14 cellular contexts compared by ENCODE assay signal in the genomic region with DNA sequence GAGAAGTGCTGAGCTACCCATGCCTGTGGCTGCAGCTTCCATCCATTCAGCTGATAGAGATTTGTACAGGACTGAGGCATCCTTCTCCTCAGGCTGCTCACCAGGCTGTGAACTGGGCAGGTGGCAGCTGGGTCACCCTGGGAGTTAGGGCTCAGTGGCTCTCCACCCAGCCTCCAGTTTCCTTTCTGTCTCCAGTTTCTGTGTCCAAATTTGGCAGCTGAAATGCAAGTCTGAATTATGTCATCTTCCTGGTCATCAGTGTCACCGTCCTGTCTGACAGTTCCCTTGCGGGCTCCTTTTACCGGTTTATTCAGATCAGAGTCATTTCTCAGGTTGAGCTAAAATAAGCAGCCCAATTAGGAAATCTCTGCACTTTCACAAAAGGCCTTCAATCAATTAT.
DNase-seq lines count a peak whose midpoint lies in the region; ATAC-seq and TF ChIP-seq lines count a peak whose summit lies in the region.
"Had no signal": no experiment of that assay in that cellular context is flagged by ENCODE, and none has a peak within 500 bp of the region (broad histone marks: within the 10 kb centered on the region; RNA-seq: fewer than 3 reads in every experiment).

No MANE protein-coding gene starts in this region.

- intact Hi-C loops in activated CD4-positive, alpha-beta T cell treated with anti-CD3 and anti-CD28 coated beads, Interleukin-2, amount 10 ng/mL, durations not matched to agents 24 days and 14 days (cut with micrococcal nuclease): no loop called here
- intact Hi-C loops in left cardiac atrium (cut with DNase I) (no loop called here), right cardiac atrium (cut with DNase I) (no loop called here)

- peaks cover 11 to 26% (median 23%) of the 10 kb centered on the region in 10 experiments for H3K4me1 ChIP-seq in BLaER1 treated with 17β-estradiol and CSF1 and Interleukin-3, amounts not matched to agents 10 nM and 100 nM
- no peaks in the 10 kb centered on the region for H3K4me1 ChIP-seq in GM23338 (ENCODE audit: insufficient read depth)
- no peaks in the 10 kb centered on the region for H3K4me1 ChIP-seq in right cardiac atrium (ENCODE audit: control insufficient read depth, insufficient read depth, low read length)
- H3K4me1 ChIP-seq: right lobe of liver, testis had no signal

- H3K9me3 Mint-ChIP-seq in GM23338: peaks cover 2% of the 10 kb centered on the region; the same call in 1 of the 3 replicates
- H3K9me3 Mint-ChIP-seq in activated CD4-positive, alpha-beta T cell treated with anti-CD3 and anti-CD28 coated beads, Interleukin-2, amount 10 ng/mL, durations not matched to agents 24 days and 14 days: no peaks in the 10 kb centered on the region

- no peaks in the 10 kb centered on the region for H4K20me1 ChIP-seq in BLaER1 treated with 17β-estradiol and CSF1 and Interleukin-3, amounts not matched to agents 10 nM and 100 nM
- no peaks in the 10 kb centered on the region for H4K20me1 ChIP-seq in GM23338 (replicated peaks; ENCODE audit: insufficient read depth)

- no peaks in the 10 kb centered on the region for H3K27me3 Mint-ChIP-seq in GM23338 (ENCODE audit: insufficient read depth, low read depth, poor library complexity)
- peaks cover 3% of the 10 kb centered on the region for H3K27me3 Mint-ChIP-seq in activated CD4-positive, alpha-beta T cell treated with anti-CD3 and anti-CD28 coated beads, Interleukin-2, amount 10 ng/mL, durations not matched to agents 24 days and 14 days

- H3K4me3 ChIP-seq in BLaER1 treated with 17β-estradiol and CSF1 and Interleukin-3, amounts not matched to agents 10 nM and 100 nM: no peak overlapping the region
- H3K4me3 ChIP-seq in GM23338: no peak overlapping the region
- H3K4me3 ChIP-seq in right cardiac atrium (ENCODE audit: low read length): no peak overlapping the region
- H3K4me3 ChIP-seq: A549, right lobe of liver, testis had no signal

- no peak overlapping the region for H3K4me3 Mint-ChIP-seq in GM23338
- no peak overlapping the region for H3K4me3 Mint-ChIP-seq in activated CD4-positive, alpha-beta T cell treated with anti-CD3 and anti-CD28 coated beads, Interleukin-2, amount 10 ng/mL, durations not matched to agents 24 days and 14 days

- peak overlapping the region in 2 of 11 experiments; percentile 30 to 57; a peak in 3 of 22 replicates for H3K27ac ChIP-seq in BLaER1 treated with 17β-estradiol and CSF1 and Interleukin-3, amounts not matched to agents 10 nM and 100 nM
- H3K27ac ChIP-seq in GM23338 (ENCODE audit: low read depth) (no peak overlapping the region), right cardiac atrium (ENCODE audit: low read length) (no peak overlapping the region)
- H3K27ac ChIP-seq: right lobe of liver, testis had no signal

- 49% methylated on average over 3 of the region's 3 CpGs for WGBS in right cardiac atrium

- H3K27ac Mint-ChIP-seq in GM23338: no peak overlapping the region
- H3K27ac Mint-ChIP-seq in activated CD4-positive, alpha-beta T cell treated with anti-CD3 and anti-CD28 coated beads, Interleukin-2, amount 10 ng/mL, durations not matched to agents 24 days and 14 days: no peak overlapping the region

- no peaks in the 10 kb centered on the region for H3K36me3 ChIP-seq in BLaER1 treated with 17β-estradiol and CSF1 and Interleukin-3, amounts not matched to agents 10 nM and 100 nM
- H3K36me3 ChIP-seq in GM23338 (ENCODE audit: insufficient read depth): no peaks in the 10 kb centered on the region
- H3K36me3 ChIP-seq: right lobe of liver had no signal

- H3K9me2 ChIP-seq in GM23338 (ENCODE audit: insufficient read depth): peaks cover 16% of the 10 kb centered on the region; the same call in 1 of the 2 replicates

- peak; percentile 53 for TF ChIP-seq POLR2A in GM19193 (IDR thresholded peaks at IDR 0.05; ENCODE audit: extremely low read depth, insufficient read depth, insufficient read length)

- H2AFZ ChIP-seq in GM23338: peak overlapping the region; percentile 38; the same call in 1 of the 2 replicates

- no peaks in the 10 kb centered on the region for H3K27me3 ChIP-seq in BLaER1 treated with 17β-estradiol and CSF1 and Interleukin-3, amounts not matched to agents 10 nM and 100 nM
- H3K27me3 ChIP-seq in GM23338 (ENCODE audit: insufficient read depth) (no peaks in the 10 kb centered on the region), right cardiac atrium (ENCODE audit: control insufficient read depth, insufficient read depth) (no peaks in the 10 kb centered on the region)
- H3K27me3 ChIP-seq: right lobe of liver, testis had no signal

- ATAC-seq in GM23338 (no peak), HG03342 (IDR thresholded peaks at IDR 0.05; ENCODE audit: unreplicated experiment) (peak; percentile 89), left cardiac atrium (no peak), right cardiac atrium (no peak)
- ATAC-seq: A549 had no signal

- H3K9me3 ChIP-seq in BLaER1 treated with 17β-estradiol and CSF1 and Interleukin-3, amounts not matched to agents 10 nM and 100 nM (replicated peaks in 1 of 11): peaks cover under 1 to 12% (median 5%) of the 10 kb centered on the region in 11 experiments; a peak in 6 of 22 replicates
- H3K9me3 ChIP-seq in right cardiac atrium (ENCODE audit: control insufficient read depth, low read length): no peaks in the 10 kb centered on the region
- H3K9me3 ChIP-seq: right lobe of liver, testis had no signal

- H3K4me1 Mint-ChIP-seq in GM23338: no peaks in the 10 kb centered on the region
- H3K4me1 Mint-ChIP-seq in activated CD4-positive, alpha-beta T cell treated with anti-CD3 and anti-CD28 coated beads, Interleukin-2, amount 10 ng/mL, durations not matched to agents 24 days and 14 days: no peaks in the 10 kb centered on the region

- H3K36me3 Mint-ChIP-seq in GM23338 (ENCODE audit: low read depth): peaks cover 3% of the 10 kb centered on the region; the same call in 2 of the 3 replicates
- no peaks in the 10 kb centered on the region for H3K36me3 Mint-ChIP-seq in activated CD4-positive, alpha-beta T cell treated with anti-CD3 and anti-CD28 coated beads, Interleukin-2, amount 10 ng/mL, durations not matched to agents 24 days and 14 days (ENCODE audit: low read depth)

- DNase-seq in GM23338 (ENCODE audit: low spot score) (no peak), left cardiac atrium (no peak), right cardiac atrium (no peak), NCI-H226 (no peak)
- DNase-seq in activated CD4-positive, alpha-beta T cell treated with anti-CD3 and anti-CD28 coated beads, Interleukin-2, amount 10 ng/mL, durations not matched to agents 24 days and 14 days: no peak
- DNase-seq: anterior cingulate cortex, NCI-H774, right lobe of liver, SIG-M5, testis had no signal

- H3K9ac ChIP-seq in BLaER1 treated with 17β-estradiol and CSF1 and Interleukin-3, amounts not matched to agents 10 nM and 100 nM: peak overlapping the region in 2 of 11 experiments; percentile 3 to 13; a peak in 1 of 22 replicates

- no peaks in the 10 kb centered on the region for H3K79me2 ChIP-seq in GM23338 (replicated peaks; ENCODE audit: insufficient read depth)

- peak overlapping the region; percentile 51 to 80 (median 68) for H3K4me2 ChIP-seq in BLaER1 treated with 17β-estradiol and CSF1 and Interleukin-3, amounts not matched to agents 10 nM and 100 nM
- H3K4me2 ChIP-seq in GM23338: no peak overlapping the region
- H3K4me2 ChIP-seq: A549 had no signal

- no peak for TF ChIP-seq CTCF in GM23338 (conservative IDR thresholded peaks at IDR 0.05; ENCODE audit: low read depth in 2 of 2)

- no peaks in the 10 kb centered on the region for H3F3A ChIP-seq in GM23338 (replicated peaks; ENCODE audit: low read depth)

TF ChIP-seq in GM23338, 12 proteins besides CTCF, POLR2A, EP300 and RAD21 (continues in another document):
- TF ChIP-seq STAT1 (IDR thresholded peaks at IDR 0.05; ENCODE audit: unreplicated experiment) (no peak), ZNF331 (CRISPR knock-in tag; IDR thresholded peaks at IDR 0.05; ENCODE audit: low read depth) (no peak), NANOG (IDR thresholded peaks at IDR 0.05; ENCODE audit: borderline replicate concordance) (no peak), EZH2phosphoT487 (IDR thresholded peaks at IDR 0.05; ENCODE audit: unreplicated experiment) (no peak)
